In genomic region chr13:51584731-51585191, GRCh38 we compare ENCODE assay signal across 8 cellular contexts. TPM values are rescaled to one million over a fixed set of nuclear protein-coding genes. Genes with fewer than 3 reads are reported as not detected.
DNase-seq lines count a peak whose midpoint lies in the region; ATAC-seq and TF ChIP-seq lines count a peak whose summit lies in the region.

No MANE protein-coding gene starts in this region.

- peak overlapping the region; percentile 94 for H2BK5ac ChIP-seq in neuronal stem cell (ENCODE audit: low read length)

- H3K27me3 ChIP-seq in NT2/D1 (ENCODE audit: insufficient read depth, insufficient read length): no peaks in the 10 kb centered on the region
- no peaks in the 10 kb centered on the region for H3K27me3 ChIP-seq in neuronal stem cell (ENCODE audit: control insufficient read depth in 3 of 3, insufficient read depth in 3 of 3, low read depth in 1 of 3, low read length in 3 of 3)
- H3K27me3 ChIP-seq in testis: no peaks in the 10 kb centered on the region

- H2BK15ac ChIP-seq in neuronal stem cell (ENCODE audit: low read length): peak overlapping the region; percentile 95

- TF ChIP-seq CTCF in foreskin fibroblast (IDR thresholded peaks at IDR 0.05; ENCODE audit: low read depth, low read length): no peak
- peak in 1 of 3 experiments; percentile 8 for TF ChIP-seq CTCF in testis (IDR thresholded peaks at IDR 0.05)

- no peak overlapping the region for H2BK120ac ChIP-seq in neuronal stem cell (ENCODE audit: low read depth, low read length)

- H3K9ac ChIP-seq in NT2/D1 (ENCODE audit: insufficient read length, low read depth): peak overlapping the region; percentile 74
- H3K9ac ChIP-seq in neuronal stem cell (ENCODE audit: low read depth, low read length, poor library complexity): peak overlapping the region; percentile 97

- H3K4ac ChIP-seq in neuronal stem cell (ENCODE audit: low read length): no peak overlapping the region

- H2AK5ac ChIP-seq in neuronal stem cell (ENCODE audit: low read depth, low read length): no peak overlapping the region

- H3K14ac ChIP-seq in neuronal stem cell (ENCODE audit: low read length): peak overlapping the region; percentile 51

- no peak overlapping the region for H4K91ac ChIP-seq in neuronal stem cell (ENCODE audit: low read depth, low read length, poor library complexity)

- no peaks in the 10 kb centered on the region for H3K79me1 ChIP-seq in neuronal stem cell (ENCODE audit: low read depth, low read length)

- peak overlapping the region; percentile 95 for H3K27ac ChIP-seq in neuronal stem cell (replicated peaks; ENCODE audit: low read length)
- H3K27ac ChIP-seq in testis: peak overlapping the region; percentile 89 to 90

- H3K9me3 ChIP-seq in NT2/D1 (ENCODE audit: insufficient read depth, low read length) (no peaks in the 10 kb centered on the region), neuronal stem cell (replicated peaks in 1 of 2; ENCODE audit: control insufficient read depth in 2 of 2, insufficient read depth in 1 of 2, low read depth in 1 of 2, low read length in 2 of 2) (no peaks in the 10 kb centered on the region), testis (no peaks in the 10 kb centered on the region)

- H3K4me3 ChIP-seq in NT2/D1 (ENCODE audit: insufficient read length, low read depth) (peak overlapping the region; percentile 59), foreskin fibroblast (ENCODE audit: low read depth in 1 of 2, low read length in 2 of 2) (peak overlapping the region; percentile 92 to 97), neuronal stem cell (ENCODE audit: low read length in 2 of 2) (peak overlapping the region; percentile 95 to 97), testis (peak overlapping the region; percentile 81 to 94)

- intact Hi-C loops in testis (cut with DNase I; ENCODE audit: low total_unique reads): loop anchor here (10.0 kb wide), 1 partner anchor 130 kb away; the partner anchor contains the start of gene INTS6

- peak; percentile 33 to 49 for DNase-seq in AML-193 (lab: John Stamatoyannopoulos, UW)
- no peak for DNase-seq in NT2/D1 (ENCODE audit: low read depth, low spot score)
- DNase-seq in activated effector memory CD4-positive, alpha-beta T cell treated with Interleukin-2 at 50 U/mL for 16 hours: peak; percentile 64
- DNase-seq in foreskin fibroblast: peak; percentile 37 to 68
- DNase-seq in neuronal stem cell (ENCODE audit: low spot score): peak; percentile 72
- DNase-seq in testis: peak; percentile 39

- TF ChIP-seq POLR2A in testis (IDR thresholded peaks at IDR 0.05): no peak

- peak overlapping the region; percentile 96 for H3K18ac ChIP-seq in neuronal stem cell (ENCODE audit: low read length)

- no peaks in the 10 kb centered on the region for H3K4me1 ChIP-seq in NT2/D1 (ENCODE audit: insufficient read depth, insufficient read length)
- peaks cover 10 to 17% of the 10 kb centered on the region in 2 donors for H3K4me1 ChIP-seq in neuronal stem cell (ENCODE audit: control insufficient read depth in 2 of 2, insufficient read depth in 1 of 2, low read depth in 1 of 2, low read length in 2 of 2)
- peaks cover 47% of the 10 kb centered on the region for H3K4me1 ChIP-seq in testis

- no peak overlapping the region for H2BK12ac ChIP-seq in neuronal stem cell (ENCODE audit: low read length)

- peak overlapping the region; percentile 79 for H3K4me2 ChIP-seq in neuronal stem cell (ENCODE audit: insufficient read depth, low read length, poor library complexity, severe bottlenecking)

- peak overlapping the region; percentile 97 for H3K23ac ChIP-seq in neuronal stem cell (ENCODE audit: low read depth, low read length, poor library complexity)

- peak overlapping the region; percentile 95 for H2AFZ ChIP-seq in neuronal stem cell (ENCODE audit: low read length)

- H3K36me3 ChIP-seq in NT2/D1 (ENCODE audit: insufficient read depth, insufficient read length, low read length) (no peaks in the 10 kb centered on the region), neuronal stem cell (replicated peaks in 1 of 2; ENCODE audit: control insufficient read depth in 2 of 2, insufficient read depth in 2 of 2, low read length in 2 of 2) (no peaks in the 10 kb centered on the region), testis (ENCODE audit: low read depth, missing control alignments) (no peaks in the 10 kb centered on the region)

- ATAC-seq in GM18907 (IDR thresholded peaks at IDR 0.05; ENCODE audit: unreplicated experiment): peak; percentile 41
- ATAC-seq in HG03139 (IDR thresholded peaks at IDR 0.05; ENCODE audit: unreplicated experiment): peak; percentile 32

- H4K8ac ChIP-seq in neuronal stem cell (ENCODE audit: low read depth, low read length): no peak overlapping the region

- no CpG with 5 or more reads among the region's 43 CpGs for WGBS in neuronal stem cell (ENCODE audit: extremely low coverage in 2 of 2, insufficient read length in 2 of 2, insufficient replicate concordance in 1 of 2), 2 donors
- 0 to 1% methylated on average over 20 to 41 of the region's 43 CpGs for WGBS in testis, 2 donors

RNA-seq across cellular contexts. Expression of gene WDFY2, which starts 0.5 kb away (rescaled TPM):
- 10.6 TPM for polyA plus RNA-seq in neuronal stem cell (2013, experiment 1 of 2)
- 9.7 TPM for polyA plus RNA-seq in neuronal stem cell (2013, experiment 2 of 2)
- total RNA-seq in testis: 10 to 100 TPM; 36.1 to 45.8 TPM
- 17.1 TPM for polyA plus RNA-seq in testis (ENCODE audit: insufficient read depth, low read depth, low replicate concordance)
